24 cellular contexts compared by ENCODE assay signal in genomic region chr11:82012276-82012675, GRCh38.
A peak's percentile ranks its signal among the peaks of the same experiment; 100 is the strongest.
DNase-seq lines count a peak whose midpoint lies in the region; ATAC-seq, FAIRE-seq and TF ChIP-seq lines count a peak whose summit lies in the region.
"Had no signal": no experiment of that assay in that cellular context is flagged by ENCODE, and none has a peak within 500 bp of the region (broad histone marks: within the 10 kb centered on the region; RNA-seq: fewer than 3 reads in every experiment).

No MANE protein-coding gene starts in this region.

- in situ Hi-C loops in Caki2 (cut with HindIII; ENCODE audit: low pct_unique_long_range_greater_than_20kb, low sequenced_read_pairs), result no loop called here
- in situ Hi-C loops in brain microvascular endothelial cell (cut with HindIII; ENCODE audit: low pct_ligation_motif_present, low sequenced_read_pairs), result no loop called here

- no peak overlapping the region for H3K4me3 ChIP-seq in kidney (ENCODE audit: low read length in 2 of 2)
- no peak overlapping the region for H3K4me3 ChIP-seq in brain microvascular endothelial cell (ENCODE audit: low read depth, low read length)
- H3K4me3 ChIP-seq in mucosa of descending colon, result no peak overlapping the region
- H3K4me3 ChIP-seq in smooth muscle cell, result no peak overlapping the region
- H3K4me3 ChIP-seq: A549, GM12878, GM23248 had no signal

- no peaks in the 10 kb centered on the region for H3F3A ChIP-seq in smooth muscle cell (ENCODE audit: low read depth)

- no peak overlapping the region for H3K4me2 ChIP-seq in smooth muscle cell
- H3K4me2 ChIP-seq: A549 had no signal

- TF ChIP-seq CTCF in kidney (IDR thresholded peaks at IDR 0.05; ENCODE audit: borderline replicate concordance, extremely low read depth, insufficient read depth) (no peak), nephron (IDR thresholded peaks at IDR 0.05; ENCODE audit: unreplicated experiment in 3 of 3) (no peak), brain microvascular endothelial cell (IDR thresholded peaks at IDR 0.05; ENCODE audit: low read depth, low read length, missing control alignments) (no peak), mucosa of descending colon (IDR thresholded peaks at IDR 0.05) (no peak), smooth muscle cell (IDR thresholded peaks at IDR 0.05; ENCODE audit: borderline replicate concordance, insufficient read depth, poor library complexity, severe bottlenecking) (no peak)

- H3K9me3 ChIP-seq in kidney (ENCODE audit: control insufficient read depth in 1 of 2, low read length in 2 of 2), result no peaks in the 10 kb centered on the region
- no peaks in the 10 kb centered on the region for H3K9me3 ChIP-seq in mucosa of descending colon
- no peaks in the 10 kb centered on the region for H3K9me3 ChIP-seq in smooth muscle cell (replicated peaks; ENCODE audit: low read depth)
- H3K9me3 ChIP-seq: A549, Caco-2 had no signal

- peak overlapping the region; percentile 81 to 95 (median 85) for H3K27ac Mint-ChIP-seq in nephron
- H3K27ac Mint-ChIP-seq: CD4-positive, alpha-beta memory T cell had no signal

- intact Hi-C loops in kidney (cut with DNase I), result no loop called here
- intact Hi-C loops in posterior cingulate gyrus (cut with DNase I), result no loop called here
- intact Hi-C loops in mucosa of descending colon (cut with DNase I, micrococcal nuclease), result no loop called here

- ATAC-seq in mucosa of descending colon, result no peak
- ATAC-seq: A549, GM12878 had no signal

- H3K4me1 Mint-ChIP-seq in nephron, result no peaks in the 10 kb centered on the region
- H3K4me1 Mint-ChIP-seq: CD4-positive, alpha-beta memory T cell had no signal

- H3K4me3 Mint-ChIP-seq in nephron, result no peak overlapping the region
- H3K4me3 Mint-ChIP-seq: CD4-positive, alpha-beta memory T cell had no signal

- H4K20me1 ChIP-seq in smooth muscle cell (ENCODE audit: low read depth), result no peaks in the 10 kb centered on the region

- no peak overlapping the region for H3K9ac ChIP-seq in kidney (ENCODE audit: low read length in 2 of 2)
- no peak overlapping the region for H3K9ac ChIP-seq in smooth muscle cell (ENCODE audit: low read depth)
- H3K9ac ChIP-seq: GM23248 had no signal

- DNase-seq in Caki2 (ENCODE audit: low read depth) (peak; percentile 28), kidney (no peak), kidney tubule cell (ENCODE audit: low spot score) (peak; percentile 64), posterior cingulate gyrus (no peak), brain microvascular endothelial cell (no peak), mucosa of descending colon (no peak), smooth muscle cell (lab: John Stamatoyannopoulos, UW; ENCODE audit: unreplicated experiment) (no peak)
- DNase-seq: 8988T; C1 segment of cervical spinal cord; Caco-2; CD4-positive, alpha-beta memory T cell; DMS 273 treated with DMSO at 0.1 percent for 48 hours; DMS79; EL; GDM1; GM23248; H7; HCEC 1CT had no signal

- H3K27me3 Mint-ChIP-seq in nephron (ENCODE audit: low read depth), result peaks cover 3% of the 10 kb centered on the region
- H3K27me3 Mint-ChIP-seq: CD4-positive, alpha-beta memory T cell had no signal

- H3K27ac ChIP-seq in kidney (ENCODE audit: low read depth in 2 of 2, low read length in 2 of 2) (peak overlapping the region in 1 of 2 donors; percentile 6), brain microvascular endothelial cell (no peak overlapping the region), smooth muscle cell (ENCODE audit: low read depth) (no peak overlapping the region)
- H3K27ac ChIP-seq: A549, GM23248 had no signal

- H2AFZ ChIP-seq in smooth muscle cell (ENCODE audit: low read depth), result no peak overlapping the region
- H2AFZ ChIP-seq: GM23248 had no signal

- H3K36me3 ChIP-seq in kidney (ENCODE audit: control insufficient read depth in 1 of 2, insufficient read depth in 2 of 2, low read length in 2 of 2) (no peaks in the 10 kb centered on the region), brain microvascular endothelial cell (replicated peaks) (no peaks in the 10 kb centered on the region), mucosa of descending colon (ENCODE audit: low read depth) (no peaks in the 10 kb centered on the region), smooth muscle cell (ENCODE audit: low read depth) (no peaks in the 10 kb centered on the region)

- WGBS in smooth muscle cell (ENCODE audit: low lambda C conversion rate), result 86% methylated on average over 3 of the region's 3 CpGs

- no peaks in the 10 kb centered on the region for H3K36me3 Mint-ChIP-seq in nephron (ENCODE audit: low read depth)
- H3K36me3 Mint-ChIP-seq: CD4-positive, alpha-beta memory T cell had no signal

- H3K79me2 ChIP-seq in smooth muscle cell (ENCODE audit: low read depth), result no peaks in the 10 kb centered on the region

- H3K4me1 ChIP-seq in kidney (ENCODE audit: control insufficient read depth in 1 of 2, insufficient read depth in 1 of 2, low read depth in 1 of 2, low read length in 2 of 2), result peaks cover 0 to 2% of the 10 kb centered on the region in 2 donors
- H3K4me1 ChIP-seq in mucosa of descending colon (ENCODE audit: low read depth), result no peaks in the 10 kb centered on the region
- no peaks in the 10 kb centered on the region for H3K4me1 ChIP-seq in smooth muscle cell (ENCODE audit: low read depth)
- H3K4me1 ChIP-seq: A549, Caco-2 had no signal

- FAIRE-seq in kidney (lab: Jason Lieb, UNC), result peak; percentile 87
- FAIRE-seq: A549, D721Med, GM12878, GM19239, H1 had no signal

- H3K9me3 Mint-ChIP-seq in nephron, result no peaks in the 10 kb centered on the region
- H3K9me3 Mint-ChIP-seq: CD4-positive, alpha-beta memory T cell had no signal

- H3K27me3 ChIP-seq in brain microvascular endothelial cell (replicated peaks) (no peaks in the 10 kb centered on the region), smooth muscle cell (ENCODE audit: low read depth) (no peaks in the 10 kb centered on the region)

Comparison
In these comparisons a context has a peak if more than half of its experiments do, and no peak if none do; other contexts are left out.
1. DNase-seq: peak in Caki2 (single experiment) and kidney tubule cell (single experiment); none in kidney (single experiment), posterior cingulate gyrus (0 of 10), brain microvascular endothelial cell (single experiment), mucosa of descending colon (0 of 3) and smooth muscle cell (single experiment).